ENCODE assay signal across 10 cellular contexts in genomic region chr7:767941-768729, GRCh38. TPM values are rescaled to one million over a fixed set of nuclear protein-coding genes. Genes with fewer than 3 reads are reported as not detected.
DNase-seq lines count a peak whose midpoint lies in the region; ATAC-seq, FAIRE-seq and TF ChIP-seq lines count a peak whose summit lies in the region.
"Had no signal": no experiment of that assay in that cellular context is flagged by ENCODE, and none has a peak within 500 bp of the region (broad histone marks: within the 10 kb centered on the region; RNA-seq: fewer than 3 reads in every experiment).

No MANE protein-coding gene starts in this region.

- peaks cover 8% of the 10 kb centered on the region for H3K4me1 ChIP-seq in astrocyte (ENCODE audit: insufficient read depth, low read length)

- DNase-seq in ACHN (peak; percentile 100), NCI-H1105 (lab: John Stamatoyannopoulos, UW) (peak; percentile 99), astrocyte (ENCODE audit: low read depth) (peak; percentile 18), kidney tubule cell (ENCODE audit: low spot score) (peak; percentile 100), SW480 (ENCODE audit: low spot score) (no peak), NCI-H345 treated with DMSO at 0.1 percent for 48 hours (lab: John Stamatoyannopoulos, UW; ENCODE audit: unreplicated experiment) (no peak)
- DNase-seq: SW 1271 had no signal

- peaks cover 4% of the 10 kb centered on the region for H3K9me3 ChIP-seq in astrocyte (ENCODE audit: insufficient read depth, low read depth, low read length)

- no peak overlapping the region for H3K27ac Mint-ChIP-seq in astrocyte (ENCODE audit: unreplicated experiment)

- TF ChIP-seq CTCF in astrocyte (IDR thresholded peaks at IDR 0.05; ENCODE audit: insufficient read depth, low read depth, low read length), result no peak

- H3K4me3 Mint-ChIP-seq in astrocyte (ENCODE audit: unreplicated experiment), result no peak overlapping the region

- peak overlapping the region; percentile 42 for H3K27ac ChIP-seq in astrocyte (ENCODE audit: low read depth, low read length)

- H3K4me3 ChIP-seq in astrocyte (ENCODE audit: insufficient read depth, low read depth, low read length), result no peak overlapping the region

- no peaks in the 10 kb centered on the region for H3K4me1 Mint-ChIP-seq in astrocyte (ENCODE audit: low read depth, unreplicated experiment)

- H3K27me3 Mint-ChIP-seq in astrocyte (ENCODE audit: low read depth, unreplicated experiment), result no peaks in the 10 kb centered on the region

- H3K4me2 ChIP-seq in astrocyte (ENCODE audit: low read length), result peak overlapping the region; percentile 48

- no peak for ATAC-seq in HG03442 (IDR thresholded peaks at IDR 0.05; ENCODE audit: unreplicated experiment)
- ATAC-seq in HG02973 (IDR thresholded peaks at IDR 0.05; ENCODE audit: unreplicated experiment), result no peak

- peaks cover 12% of the 10 kb centered on the region for H3K36me3 ChIP-seq in astrocyte (ENCODE audit: insufficient read depth, low read length)

- in situ Hi-C loops in ACHN (cut with HindIII; ENCODE audit: low pct_ligation_motif_present, low pct_unique_long_range_greater_than_20kb, low sequenced_read_pairs), result no loop called here

- no peak for FAIRE-seq in astrocyte (lab: Jason Lieb, UNC)
- FAIRE-seq: keratinocyte had no signal

- no peaks in the 10 kb centered on the region for H3K79me2 ChIP-seq in astrocyte (ENCODE audit: insufficient read depth, low read length)

- H4K20me1 ChIP-seq in astrocyte (ENCODE audit: insufficient read depth, low read length), result no peaks in the 10 kb centered on the region

- H3K9me3 Mint-ChIP-seq in astrocyte (ENCODE audit: unreplicated experiment), result no peaks in the 10 kb centered on the region

- peaks cover 19% of the 10 kb centered on the region for H3K36me3 Mint-ChIP-seq in astrocyte (ENCODE audit: low read depth, unreplicated experiment)

- H3K27me3 ChIP-seq in astrocyte (ENCODE audit: insufficient read depth, low read length), result no peaks in the 10 kb centered on the region

- no peak overlapping the region for H2AFZ ChIP-seq in astrocyte (ENCODE audit: low read depth, low read length)

- no peak overlapping the region for H3K9ac ChIP-seq in astrocyte (ENCODE audit: low read length)

RNA-seq across cellular contexts. Expression of gene PRKAR1B, which starts 41.1 kb away (rescaled TPM):
- total RNA-seq in astrocyte, result 14.7 and 14.8 TPM in 2 replicates

RNA-seq across cellular contexts. Expression of gene DNAAF5, which starts 41.6 kb away (rescaled TPM):
- 24.5 and 25.9 TPM in 2 replicates for total RNA-seq in astrocyte

Comparison
In these comparisons a context has a peak if more than half of its experiments do, and no peak if none do; other contexts are left out.
1. DNase-seq: peak in ACHN (single experiment), NCI-H1105 (single experiment), astrocyte (single experiment) and kidney tubule cell (single experiment); none in SW480 (single experiment) and NCI-H345 treated with DMSO at 0.1 percent for 48 hours (single experiment).